26 cellular contexts compared by ENCODE assay signal in genomic region chr2:177119099-177119498, GRCh38.
"Had no signal": no experiment of that assay in that cellular context is flagged by ENCODE, and none has a peak within 500 bp of the region (broad histone marks: within the 10 kb centered on the region; RNA-seq: fewer than 3 reads in every experiment).

No MANE protein-coding gene starts in this region.

- DNase-seq: stimulated activated CD4-positive, alpha-beta T cell treated with anti-CD3 and anti-CD28 coated beads, Interleukin-1b, Interleukin-23, amount 100 ng/mL, for 48 hours; stimulated activated CD4-positive, alpha-beta T cell treated with anti-CD3 and anti-CD28 coated beads, Interleukin-2, amount 100 ng/mL, for 24 hours; stimulated activated CD4-positive, alpha-beta T cell treated with anti-CD3 and anti-CD28 coated beads, Interleukin-2, amount 100 ng/mL, for 48 hours; stimulated activated CD4-positive, alpha-beta T cell treated with anti-CD3 and anti-CD28 coated beads, Interleukin-4, amount 100 ng/mL, for 1 hour; stimulated activated CD4-positive, alpha-beta T cell treated with anti-CD3 and anti-CD28 coated beads, Interleukin-4, amount 100 ng/mL, for 24 hours; stimulated activated CD4-positive, alpha-beta T cell treated with anti-CD3 and anti-CD28 coated beads, Interleukin-4, amount 100 ng/mL, for 4 hours; stimulated activated CD8-positive, alpha-beta memory T cell treated with anti-CD3 and anti-CD28 coated beads, Interleukin-4, amount 100 ng/mL, for 48 hours; stimulated activated naive B cell treated with anti-CD40 and anti-IgM and Interleukin-4, amounts not matched to agents 10 μg/mL and 1 μg/mL and 100 μg/mL, for 72 hours; stimulated activated naive CD4-positive, alpha-beta T cell; stimulated activated naive CD4-positive, alpha-beta T cell treated with Interleukin-2 at 50 U/mL for 16 hours; stimulated activated naive CD8-positive, alpha-beta T cell treated with anti-CD3 and anti-CD28 coated beads, Interleukin-15, amount 100 ng/mL, for 72 hours; stimulated activated naive CD8-positive, alpha-beta T cell treated with anti-CD3 and anti-CD28 coated beads, Interleukin-15, Interleukin-2, amounts not matched to agents 100 U/mL and 50 U/mL, for 24 hours; stomach; testis; thyroid gland; tibial artery; transverse colon; trophoblast cell; upper lobe of left lung; upper lobe of right lung; uterus had no signal

- H3K36me3 Mint-ChIP-seq: stimulated activated memory B cell treated with anti-CD40 and anti-IgM and Interleukin-4, amounts not matched to agents 10 μg/mL and 1 μg/mL and 100 μg/mL, for 72 hours; stimulated activated naive B cell treated with anti-CD40 and anti-IgM and Interleukin-4, amounts not matched to agents 10 μg/mL and 1 μg/mL and 100 μg/mL, for 72 hours; type B pancreatic cell had no signal

- H3K4me3 Mint-ChIP-seq: stimulated activated memory B cell treated with anti-CD40 and anti-IgM and Interleukin-4, amounts not matched to agents 10 μg/mL and 1 μg/mL and 100 μg/mL, for 72 hours; stimulated activated naive B cell treated with anti-CD40 and anti-IgM and Interleukin-4, amounts not matched to agents 10 μg/mL and 1 μg/mL and 100 μg/mL, for 72 hours; stimulated activated naive CD8-positive, alpha-beta T cell treated with anti-CD3 and anti-CD28 coated beads, Interleukin-15, amount 100 ng/mL, for 72 hours; stimulated activated naive CD8-positive, alpha-beta T cell treated with anti-CD3 and anti-CD28 coated beads, Interleukin-15, Interleukin-2, amounts not matched to agents 100 ng/mL and 50 ng/mL, for 24 hours; type B pancreatic cell had no signal

- H3K4me1 ChIP-seq: stomach, suprapubic skin, testis, thyroid gland, tibial artery, transverse colon, upper lobe of right lung, uterus had no signal

- H3K27me3 Mint-ChIP-seq: type B pancreatic cell had no signal

- H3K27me3 ChIP-seq: stomach, suprapubic skin, testis, thyroid gland, tibial artery, transverse colon, upper lobe of left lung, upper lobe of right lung, uterus had no signal

- H3K4me1 Mint-ChIP-seq: stimulated activated memory B cell treated with anti-CD40 and anti-IgM and Interleukin-4, amounts not matched to agents 10 μg/mL and 1 μg/mL and 100 μg/mL, for 72 hours; stimulated activated naive B cell treated with anti-CD40 and anti-IgM and Interleukin-4, amounts not matched to agents 10 μg/mL and 1 μg/mL and 100 μg/mL, for 72 hours; stimulated activated naive CD8-positive, alpha-beta T cell treated with anti-CD3 and anti-CD28 coated beads, Interleukin-15, amount 100 ng/mL, for 72 hours had no signal

- H3K27ac Mint-ChIP-seq: stimulated activated memory B cell treated with anti-CD40 and anti-IgM and Interleukin-4, amounts not matched to agents 10 μg/mL and 1 μg/mL and 100 μg/mL, for 72 hours; stimulated activated naive B cell treated with anti-CD40 and anti-IgM and Interleukin-4, amounts not matched to agents 10 μg/mL and 1 μg/mL and 100 μg/mL, for 72 hours; stimulated activated naive CD8-positive, alpha-beta T cell treated with anti-CD3 and anti-CD28 coated beads, Interleukin-15, amount 100 ng/mL, for 72 hours; stimulated activated naive CD8-positive, alpha-beta T cell treated with anti-CD3 and anti-CD28 coated beads, Interleukin-15, Interleukin-2, amounts not matched to agents 100 ng/mL and 50 ng/mL, for 24 hours; type B pancreatic cell had no signal

- H3K36me3 ChIP-seq: stomach, suprapubic skin, thoracic aorta, thyroid gland, tibial artery, transverse colon, upper lobe of left lung, upper lobe of right lung, uterus had no signal

- H3K9me3 Mint-ChIP-seq: stimulated activated memory B cell treated with anti-CD40 and anti-IgM and Interleukin-4, amounts not matched to agents 10 μg/mL and 1 μg/mL and 100 μg/mL, for 72 hours; stimulated activated naive CD8-positive, alpha-beta T cell treated with anti-CD3 and anti-CD28 coated beads, Interleukin-15, amount 100 ng/mL, for 72 hours; stimulated activated naive CD8-positive, alpha-beta T cell treated with anti-CD3 and anti-CD28 coated beads, Interleukin-15, Interleukin-2, amounts not matched to agents 100 ng/mL and 50 ng/mL, for 24 hours; type B pancreatic cell had no signal

- H3K27ac ChIP-seq: stomach, suprapubic skin, testis, thoracic aorta, thyroid gland, tibial artery, transverse colon, upper lobe of left lung, upper lobe of right lung had no signal

- H3K4me3 ChIP-seq: stomach, suprapubic skin, testis, thoracic aorta, thyroid gland, tibial artery, transverse colon, upper lobe of left lung, upper lobe of right lung, uterus had no signal

- ATAC-seq: stimulated activated memory B cell treated with anti-CD40 and anti-IgM and Interleukin-4, amounts not matched to agents 10 μg/mL and 1 μg/mL and 100 μg/mL, for 72 hours; stimulated activated naive B cell treated with anti-CD40 and anti-IgM and Interleukin-4, amounts not matched to agents 10 μg/mL and 1 μg/mL and 100 μg/mL, for 72 hours; stimulated activated naive CD8-positive, alpha-beta T cell treated with anti-CD3 and anti-CD28 coated beads, Interleukin-15, amount 100 ng/mL, for 72 hours; stimulated activated naive CD8-positive, alpha-beta T cell treated with anti-CD3 and anti-CD28 coated beads, Interleukin-15, Interleukin-2, amounts not matched to agents 100 U/mL and 50 U/mL, for 24 hours; upper lobe of right lung had no signal

- H3K9me3 ChIP-seq: stomach, suprapubic skin, testis, thoracic aorta, thyroid gland, tibial artery, transverse colon, upper lobe of left lung, upper lobe of right lung, uterus had no signal
